In the genomic region with DNA sequence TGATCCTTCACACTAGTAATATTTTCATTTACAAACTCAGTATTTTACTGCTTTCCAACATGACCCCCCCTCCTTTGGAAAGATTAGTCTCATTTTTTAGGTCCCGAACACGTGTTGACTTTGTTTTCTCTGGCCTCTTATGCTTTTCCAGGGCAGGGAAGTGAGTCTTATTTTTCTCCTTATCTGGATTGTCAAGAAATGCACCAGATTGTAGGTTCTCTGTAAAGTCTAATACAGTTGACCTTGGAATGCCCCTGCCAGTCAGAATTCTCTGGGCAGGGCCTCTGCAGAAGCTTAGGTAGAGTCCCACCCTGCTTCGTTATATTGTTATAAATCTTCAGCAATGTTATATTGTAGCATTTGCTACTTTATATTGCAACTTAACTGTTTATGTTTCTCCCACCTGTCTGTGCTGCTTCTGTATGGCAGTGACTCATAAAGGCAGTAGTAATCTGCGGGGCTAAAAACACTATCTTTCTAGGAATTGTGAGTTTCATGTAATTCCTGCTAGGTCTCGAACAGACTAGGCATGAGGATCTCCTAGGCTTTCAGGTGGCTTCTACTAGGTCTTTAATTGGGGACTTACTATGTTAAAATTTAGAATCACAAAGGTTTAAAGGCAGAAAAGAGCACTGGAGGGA, we compare ENCODE assay signal across 1 cellular context.
TF ChIP-seq lines count a peak whose summit lies in the region.

No MANE protein-coding gene starts in this region.

TF ChIP-seq in H1, 55 proteins besides CTCF, POLR2A, EP300 and RAD21 (continued from another document):
- TF ChIP-seq CBX8 (IDR thresholded peaks at IDR 0.05; ENCODE audit: borderline replicate concordance, low read depth, low read length), result no peak
- TF ChIP-seq BRCA1 (IDR thresholded peaks at IDR 0.05; ENCODE audit: low read depth, low read length), result no peak
- no peak for TF ChIP-seq SRF (IDR thresholded peaks at IDR 0.05; ENCODE audit: low read depth, low read length)
- TF ChIP-seq, protein P1, sequence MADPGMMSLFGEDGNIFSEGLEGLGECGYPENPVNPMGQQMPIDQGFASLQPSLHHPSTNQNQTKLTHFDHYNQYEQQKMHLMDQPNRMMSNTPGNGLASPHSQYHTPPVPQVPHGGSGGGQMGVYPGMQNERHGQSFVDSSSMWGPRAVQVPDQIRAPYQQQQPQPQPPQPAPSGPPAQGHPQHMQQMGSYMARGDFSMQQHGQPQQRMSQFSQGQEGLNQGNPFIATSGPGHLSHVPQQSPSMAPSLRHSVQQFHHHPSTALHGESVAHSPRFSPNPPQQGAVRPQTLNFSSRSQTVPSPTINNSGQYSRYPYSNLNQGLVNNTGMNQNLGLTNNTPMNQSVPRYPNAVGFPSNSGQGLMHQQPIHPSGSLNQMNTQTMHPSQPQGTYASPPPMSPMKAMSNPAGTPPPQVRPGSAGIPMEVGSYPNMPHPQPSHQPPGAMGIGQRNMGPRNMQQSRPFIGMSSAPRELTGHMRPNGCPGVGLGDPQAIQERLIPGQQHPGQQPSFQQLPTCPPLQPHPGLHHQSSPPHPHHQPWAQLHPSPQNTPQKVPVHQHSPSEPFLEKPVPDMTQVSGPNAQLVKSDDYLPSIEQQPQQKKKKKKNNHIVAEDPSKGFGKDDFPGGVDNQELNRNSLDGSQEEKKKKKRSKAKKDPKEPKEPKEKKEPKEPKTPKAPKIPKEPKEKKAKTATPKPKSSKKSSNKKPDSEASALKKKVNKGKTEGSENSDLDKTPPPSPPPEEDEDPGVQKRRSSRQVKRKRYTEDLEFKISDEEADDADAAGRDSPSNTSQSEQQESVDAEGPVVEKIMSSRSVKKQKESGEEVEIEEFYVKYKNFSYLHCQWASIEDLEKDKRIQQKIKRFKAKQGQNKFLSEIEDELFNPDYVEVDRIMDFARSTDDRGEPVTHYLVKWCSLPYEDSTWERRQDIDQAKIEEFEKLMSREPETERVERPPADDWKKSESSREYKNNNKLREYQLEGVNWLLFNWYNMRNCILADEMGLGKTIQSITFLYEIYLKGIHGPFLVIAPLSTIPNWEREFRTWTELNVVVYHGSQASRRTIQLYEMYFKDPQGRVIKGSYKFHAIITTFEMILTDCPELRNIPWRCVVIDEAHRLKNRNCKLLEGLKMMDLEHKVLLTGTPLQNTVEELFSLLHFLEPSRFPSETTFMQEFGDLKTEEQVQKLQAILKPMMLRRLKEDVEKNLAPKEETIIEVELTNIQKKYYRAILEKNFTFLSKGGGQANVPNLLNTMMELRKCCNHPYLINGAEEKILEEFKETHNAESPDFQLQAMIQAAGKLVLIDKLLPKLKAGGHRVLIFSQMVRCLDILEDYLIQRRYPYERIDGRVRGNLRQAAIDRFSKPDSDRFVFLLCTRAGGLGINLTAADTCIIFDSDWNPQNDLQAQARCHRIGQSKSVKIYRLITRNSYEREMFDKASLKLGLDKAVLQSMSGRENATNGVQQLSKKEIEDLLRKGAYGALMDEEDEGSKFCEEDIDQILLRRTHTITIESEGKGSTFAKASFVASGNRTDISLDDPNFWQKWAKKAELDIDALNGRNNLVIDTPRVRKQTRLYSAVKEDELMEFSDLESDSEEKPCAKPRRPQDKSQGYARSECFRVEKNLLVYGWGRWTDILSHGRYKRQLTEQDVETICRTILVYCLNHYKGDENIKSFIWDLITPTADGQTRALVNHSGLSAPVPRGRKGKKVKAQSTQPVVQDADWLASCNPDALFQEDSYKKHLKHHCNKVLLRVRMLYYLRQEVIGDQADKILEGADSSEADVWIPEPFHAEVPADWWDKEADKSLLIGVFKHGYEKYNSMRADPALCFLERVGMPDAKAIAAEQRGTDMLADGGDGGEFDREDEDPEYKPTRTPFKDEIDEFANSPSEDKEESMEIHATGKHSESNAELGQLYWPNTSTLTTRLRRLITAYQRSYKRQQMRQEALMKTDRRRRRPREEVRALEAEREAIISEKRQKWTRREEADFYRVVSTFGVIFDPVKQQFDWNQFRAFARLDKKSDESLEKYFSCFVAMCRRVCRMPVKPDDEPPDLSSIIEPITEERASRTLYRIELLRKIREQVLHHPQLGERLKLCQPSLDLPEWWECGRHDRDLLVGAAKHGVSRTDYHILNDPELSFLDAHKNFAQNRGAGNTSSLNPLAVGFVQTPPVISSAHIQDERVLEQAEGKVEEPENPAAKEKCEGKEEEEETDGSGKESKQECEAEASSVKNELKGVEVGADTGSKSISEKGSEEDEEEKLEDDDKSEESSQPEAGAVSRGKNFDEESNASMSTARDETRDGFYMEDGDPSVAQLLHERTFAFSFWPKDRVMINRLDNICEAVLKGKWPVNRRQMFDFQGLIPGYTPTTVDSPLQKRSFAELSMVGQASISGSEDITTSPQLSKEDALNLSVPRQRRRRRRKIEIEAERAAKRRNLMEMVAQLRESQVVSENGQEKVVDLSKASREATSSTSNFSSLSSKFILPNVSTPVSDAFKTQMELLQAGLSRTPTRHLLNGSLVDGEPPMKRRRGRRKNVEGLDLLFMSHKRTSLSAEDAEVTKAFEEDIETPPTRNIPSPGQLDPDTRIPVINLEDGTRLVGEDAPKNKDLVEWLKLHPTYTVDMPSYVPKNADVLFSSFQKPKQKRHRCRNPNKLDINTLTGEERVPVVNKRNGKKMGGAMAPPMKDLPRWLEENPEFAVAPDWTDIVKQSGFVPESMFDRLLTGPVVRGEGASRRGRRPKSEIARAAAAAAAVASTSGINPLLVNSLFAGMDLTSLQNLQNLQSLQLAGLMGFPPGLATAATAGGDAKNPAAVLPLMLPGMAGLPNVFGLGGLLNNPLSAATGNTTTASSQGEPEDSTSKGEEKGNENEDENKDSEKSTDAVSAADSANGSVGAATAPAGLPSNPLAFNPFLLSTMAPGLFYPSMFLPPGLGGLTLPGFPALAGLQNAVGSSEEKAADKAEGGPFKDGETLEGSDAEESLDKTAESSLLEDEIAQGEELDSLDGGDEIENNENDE (IDR thresholded peaks at IDR 0.05; ENCODE audit: insufficient replicate concordance, low read length), result no peak
- no peak for TF ChIP-seq KDM1A (IDR thresholded peaks at IDR 0.05; ENCODE audit: borderline replicate concordance, low read length)
